In the genomic region with DNA sequence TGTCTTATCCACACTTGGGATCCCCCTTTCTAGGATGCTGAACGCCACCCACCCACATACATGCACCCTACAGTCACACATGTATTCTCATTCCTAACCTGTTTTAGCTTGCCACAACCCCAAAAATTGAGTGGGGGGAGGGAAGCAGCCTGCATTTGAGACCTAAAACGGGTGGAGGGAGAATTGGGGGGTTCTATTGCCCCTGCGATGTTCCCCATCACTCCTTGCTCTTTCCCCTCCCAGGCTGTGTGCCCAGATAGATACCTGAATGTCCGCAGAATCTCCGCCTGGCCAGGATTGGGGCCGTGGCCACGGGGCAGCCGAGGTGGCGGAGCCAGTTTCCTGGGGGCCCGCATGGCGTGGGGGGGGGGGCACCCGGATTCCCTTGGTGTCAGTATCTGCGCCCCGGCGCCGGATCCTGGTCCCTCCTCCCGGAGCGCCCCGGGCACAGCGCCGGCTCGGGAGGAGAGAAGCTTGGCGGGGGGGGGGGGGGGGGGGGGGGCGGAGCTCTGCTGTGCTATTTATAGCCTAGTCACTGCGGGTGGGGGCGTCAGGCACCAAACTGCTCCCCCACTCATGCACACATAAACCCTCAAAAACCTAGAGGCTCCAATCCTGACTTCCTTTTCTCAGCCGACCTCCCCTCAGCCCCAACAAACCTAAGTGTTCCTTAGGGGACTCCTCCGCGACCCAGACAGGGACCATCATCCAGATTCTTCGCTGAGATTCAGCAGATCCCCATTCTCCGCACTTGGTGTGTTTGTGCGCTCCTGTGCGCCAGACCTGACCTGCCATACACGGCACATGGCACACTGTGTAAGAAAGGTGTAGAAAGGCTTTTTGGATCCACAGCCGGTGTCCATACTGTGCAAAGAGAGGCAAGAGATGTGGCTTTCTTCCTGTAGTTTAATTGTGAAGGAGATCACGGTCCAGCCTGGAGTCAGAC, we compare ENCODE assay signal across 8 cellular contexts. TPM values are rescaled to one million over a fixed set of nuclear protein-coding genes. Genes with fewer than 3 reads are reported as not detected.
DNase-seq lines count a peak whose midpoint lies in the region; ATAC-seq and TF ChIP-seq lines count a peak whose summit lies in the region.

No MANE protein-coding gene starts in this region.

- peaks cover 1% of the 10 kb centered on the region; the same call in 1 of the 2 replicates for H3K36me3 Mint-ChIP-seq in HFFc6 (ENCODE audit: low read depth)
- peaks cover 7% of the 10 kb centered on the region for H3K36me3 Mint-ChIP-seq in activated CD4-positive, alpha-beta memory T cell treated with anti-CD3 and anti-CD28 coated beads, Interleukin-2, amount 10 ng/mL, durations not matched to agents 7 days and 5 days (ENCODE audit: low read depth)
- H3K36me3 Mint-ChIP-seq in naive thymus-derived CD8-positive, alpha-beta T cell: peaks cover under 1 to 7% (median 4%) of the 10 kb centered on the region in 3 donors

- POLR2A ChIA-PET in activated CD4-positive, alpha-beta memory T cell treated with anti-CD3 and anti-CD28 coated beads, Interleukin-2, amount 10 ng/mL, durations not matched to agents 7 days and 5 days (lab: Charles Lee): interaction anchor here (0.9 to 12.6 kb wide), 16 partner anchors 17 to 139 kb away, joined by 3 to 264 read pairs (median 6); a partner anchor contains a TSS
- POLR2A ChIA-PET in naive thymus-derived CD8-positive, alpha-beta T cell (lab: Charles Lee): interaction anchor here (0.6 to 17.9 kb wide), 11 partner anchors 11 to 103 kb away, joined by 3 to 462 read pairs (median 6); a partner anchor contains a TSS

- intact Hi-C loops in upper lobe of right lung (cut with DNase I): no loop called here

- DNase-seq in ACHN (peak; percentile 23), HFFc6 (no peak), epithelial cell of esophagus (ENCODE audit: low read depth) (peak; percentile 13), upper lobe of right lung (peak; percentile 77), NCI-H1694 (lab: John Stamatoyannopoulos, UW) (no peak), NCI-H1048 (lab: John Stamatoyannopoulos, UW) (no peak)
- peak; percentile 32 for DNase-seq in activated CD4-positive, alpha-beta memory T cell treated with anti-CD3 and anti-CD28 coated beads, Interleukin-2, amount 10 ng/mL, durations not matched to agents 7 days and 5 days
- DNase-seq in naive thymus-derived CD8-positive, alpha-beta T cell: peak in 7 of 10 donors; percentile 24 to 72 (median 36)

- TF ChIP-seq CTCF in HFFc6 (IDR thresholded peaks at IDR 0.05) (no peak), epithelial cell of esophagus (IDR thresholded peaks at IDR 0.05; ENCODE audit: insufficient read depth, low read depth, low read length, missing control alignments) (no peak), upper lobe of right lung (IDR thresholded peaks at IDR 0.05) (no peak)

- H3K4me3 Mint-ChIP-seq in HFFc6: peak overlapping the region; percentile 92
- H3K4me3 Mint-ChIP-seq in activated CD4-positive, alpha-beta memory T cell treated with anti-CD3 and anti-CD28 coated beads, Interleukin-2, amount 10 ng/mL, durations not matched to agents 7 days and 5 days: peak overlapping the region; percentile 96
- peak overlapping the region; percentile 88 to 99 (median 96) for H3K4me3 Mint-ChIP-seq in naive thymus-derived CD8-positive, alpha-beta T cell

- H3K9me3 ChIP-seq in upper lobe of right lung: no peaks in the 10 kb centered on the region

- no peak overlapping the region for H3K27ac ChIP-seq in upper lobe of right lung

- no peaks in the 10 kb centered on the region for H3K36me3 ChIP-seq in upper lobe of right lung

- peak overlapping the region; percentile 83 for H3K27ac Mint-ChIP-seq in HFFc6
- peak overlapping the region; percentile 79 for H3K27ac Mint-ChIP-seq in activated CD4-positive, alpha-beta memory T cell treated with anti-CD3 and anti-CD28 coated beads, Interleukin-2, amount 10 ng/mL, durations not matched to agents 7 days and 5 days
- peak overlapping the region; percentile 56 to 99 (median 98) for H3K27ac Mint-ChIP-seq in naive thymus-derived CD8-positive, alpha-beta T cell

- peaks cover 52% of the 10 kb centered on the region for H3K4me1 ChIP-seq in upper lobe of right lung

- CTCF ChIA-PET in activated CD4-positive, alpha-beta memory T cell treated with anti-CD3 and anti-CD28 coated beads, Interleukin-2, amount 10 ng/mL, durations not matched to agents 7 days and 5 days (lab: Charles Lee): interaction anchor here (0.8 to 4.7 kb wide), 5 partner anchors 16 to 90 kb away, joined by 3 to 69 read pairs (median 6); a partner anchor contains a TSS

- ATAC-seq in naive thymus-derived CD8-positive, alpha-beta T cell: no peak
- no peak for ATAC-seq in upper lobe of right lung

- peaks cover 4% of the 10 kb centered on the region for H3K27me3 Mint-ChIP-seq in HFFc6 (ENCODE audit: insufficient read depth)
- peaks cover 5% of the 10 kb centered on the region for H3K27me3 Mint-ChIP-seq in activated CD4-positive, alpha-beta memory T cell treated with anti-CD3 and anti-CD28 coated beads, Interleukin-2, amount 10 ng/mL, durations not matched to agents 7 days and 5 days
- H3K27me3 Mint-ChIP-seq in naive thymus-derived CD8-positive, alpha-beta T cell: no peaks in the 10 kb centered on the region

- H3K4me1 Mint-ChIP-seq in HFFc6 (ENCODE audit: low read depth): peaks cover 63% of the 10 kb centered on the region
- H3K4me1 Mint-ChIP-seq in activated CD4-positive, alpha-beta memory T cell treated with anti-CD3 and anti-CD28 coated beads, Interleukin-2, amount 10 ng/mL, durations not matched to agents 7 days and 5 days: peaks cover 62% of the 10 kb centered on the region
- H3K4me1 Mint-ChIP-seq in naive thymus-derived CD8-positive, alpha-beta T cell: peaks cover 43 to 75% (median 69%) of the 10 kb centered on the region in 4 donors

- H3K4me3 ChIP-seq in epithelial cell of esophagus (ENCODE audit: low read length) (peak overlapping the region; percentile 52), upper lobe of right lung (peak overlapping the region; percentile 73)

- no peaks in the 10 kb centered on the region for H3K27me3 ChIP-seq in upper lobe of right lung

- H3K9me3 Mint-ChIP-seq in HFFc6: peaks cover 3% of the 10 kb centered on the region; the same call in 1 of the 2 replicates
- peaks cover 2% of the 10 kb centered on the region for H3K9me3 Mint-ChIP-seq in activated CD4-positive, alpha-beta memory T cell treated with anti-CD3 and anti-CD28 coated beads, Interleukin-2, amount 10 ng/mL, durations not matched to agents 7 days and 5 days
- peaks cover 0 to 2% (median 0%) of the 10 kb centered on the region in 9 donors for H3K9me3 Mint-ChIP-seq in naive thymus-derived CD8-positive, alpha-beta T cell

- in situ Hi-C loops in ACHN (cut with HindIII; ENCODE audit: low pct_ligation_motif_present, low pct_unique_long_range_greater_than_20kb, low sequenced_read_pairs): no loop called here

RNA-seq across cellular contexts. Expression of a gene that starts 1.9 kb away (rescaled TPM):
- 10 to 100 TPM in 3 of 6 experiments, 1 to 10 TPM in 3; 8.1 to 14.9 (median 10.2) TPM for total RNA-seq in HFFc6 (2021; fragmentation: NEBNext Ultra II Directional; extraction: Animal tissue kit (Norgen Biotek cat#: 25700))
- total RNA-seq in activated CD4-positive, alpha-beta memory T cell treated with anti-CD3 and anti-CD28 coated beads, Interleukin-2, amount 10 ng/mL, durations not matched to agents 7 days and 5 days: 1 to 10 TPM; 2.9 to 3.7 TPM
- total RNA-seq in naive thymus-derived CD8-positive, alpha-beta T cell: 1 to 10 TPM in 1 of 2 experiments, under 1 TPM in 1; 0.96 to 1.6 TPM
- under 1 TPM; 0.12 to 0.38 (median 0.25) TPM for polyA plus RNA-seq in naive thymus-derived CD8-positive, alpha-beta T cell
- 0.69 TPM for total RNA-seq in upper lobe of right lung

RNA-seq across cellular contexts. Expression of a gene that starts 2.1 kb away (rescaled TPM):
- 10 to 100 TPM; 23.5 to 29.3 (median 26.2) TPM for total RNA-seq in HFFc6 (2021; fragmentation: NEBNext Ultra II Directional; extraction: Animal tissue kit (Norgen Biotek cat#: 25700))
- 10 to 100 TPM; 32.4 to 33.7 TPM for total RNA-seq in activated CD4-positive, alpha-beta memory T cell treated with anti-CD3 and anti-CD28 coated beads, Interleukin-2, amount 10 ng/mL, durations not matched to agents 7 days and 5 days
- total RNA-seq in naive thymus-derived CD8-positive, alpha-beta T cell: 10 to 100 TPM; 32.5 to 34.4 TPM
- polyA plus RNA-seq in naive thymus-derived CD8-positive, alpha-beta T cell: 100 to 1,000 TPM in 1 of 3 donors, 10 to 100 TPM in 2; 98.4 to 101 (median 98.6) TPM
- 21.4 TPM for total RNA-seq in upper lobe of right lung

RNA-seq across cellular contexts. Expression of a gene that starts 4.6 kb away (rescaled TPM):
- total RNA-seq in HFFc6 (2021; fragmentation: NEBNext Ultra II Directional; extraction: Animal tissue kit (Norgen Biotek cat#: 25700)): 10 to 100 TPM; 51.0 to 59.6 (median 56.1) TPM
- 10 to 100 TPM; 50.3 to 51.0 TPM for total RNA-seq in activated CD4-positive, alpha-beta memory T cell treated with anti-CD3 and anti-CD28 coated beads, Interleukin-2, amount 10 ng/mL, durations not matched to agents 7 days and 5 days
- total RNA-seq in naive thymus-derived CD8-positive, alpha-beta T cell: 10 to 100 TPM; 54.6 to 59.4 TPM
- 10 to 100 TPM; 26.3 to 31.7 (median 29.3) TPM for polyA plus RNA-seq in naive thymus-derived CD8-positive, alpha-beta T cell
- 32.8 TPM for total RNA-seq in upper lobe of right lung

RNA-seq across cellular contexts. Expression of a gene that starts 33.9 kb away (rescaled TPM):
- total RNA-seq in HFFc6 (2021; fragmentation: NEBNext Ultra II Directional; extraction: Animal tissue kit (Norgen Biotek cat#: 25700)): 10 to 100 TPM; 49.2 to 78.0 (median 59.5) TPM
- total RNA-seq in activated CD4-positive, alpha-beta memory T cell treated with anti-CD3 and anti-CD28 coated beads, Interleukin-2, amount 10 ng/mL, durations not matched to agents 7 days and 5 days: 100 to 1,000 TPM; 397 to 407 TPM
- total RNA-seq in naive thymus-derived CD8-positive, alpha-beta T cell: 100 to 1,000 TPM; 836 to 848 TPM
- polyA plus RNA-seq in naive thymus-derived CD8-positive, alpha-beta T cell: 1,000 to 10,000 TPM; 4,009 to 5,114 (median 5,016) TPM
- total RNA-seq in upper lobe of right lung: 945 TPM

RNA-seq across cellular contexts. Expression of a gene that starts 35.1 kb away (rescaled TPM):
- total RNA-seq in HFFc6 (2021; fragmentation: NEBNext Ultra II Directional; extraction: Animal tissue kit (Norgen Biotek cat#: 25700)): 100 to 1,000 TPM; 135 to 166 (median 157) TPM
- 100 to 1,000 TPM; 168 to 174 TPM for total RNA-seq in activated CD4-positive, alpha-beta memory T cell treated with anti-CD3 and anti-CD28 coated beads, Interleukin-2, amount 10 ng/mL, durations not matched to agents 7 days and 5 days
- total RNA-seq in naive thymus-derived CD8-positive, alpha-beta T cell: 100 to 1,000 TPM; 135 to 138 TPM
- polyA plus RNA-seq in naive thymus-derived CD8-positive, alpha-beta T cell: 100 to 1,000 TPM; 127 to 191 (median 148) TPM
- total RNA-seq in upper lobe of right lung: 102 TPM

Comparison
In these comparisons a context has a peak if more than half of its experiments do, and no peak if none do; other contexts are left out.
1. DNase-seq: peak in ACHN (single experiment), activated CD4-positive, alpha-beta memory T cell treated with anti-CD3 and anti-CD28 coated beads, Interleukin-2, amount 10 ng/mL, durations not matched to agents 7 days and 5 days (single experiment), epithelial cell of esophagus (single experiment), naive thymus-derived CD8-positive, alpha-beta T cell (7 of 10) and upper lobe of right lung (single experiment); none in HFFc6 (single experiment), NCI-H1694 (single experiment) and NCI-H1048 (single experiment).
2. Peak in every context shown above with its lines, with median percentiles within 50 percentile points of each other: H3K27ac Mint-ChIP-seq and H3K4me3 Mint-ChIP-seq.